In the genomic region with DNA sequence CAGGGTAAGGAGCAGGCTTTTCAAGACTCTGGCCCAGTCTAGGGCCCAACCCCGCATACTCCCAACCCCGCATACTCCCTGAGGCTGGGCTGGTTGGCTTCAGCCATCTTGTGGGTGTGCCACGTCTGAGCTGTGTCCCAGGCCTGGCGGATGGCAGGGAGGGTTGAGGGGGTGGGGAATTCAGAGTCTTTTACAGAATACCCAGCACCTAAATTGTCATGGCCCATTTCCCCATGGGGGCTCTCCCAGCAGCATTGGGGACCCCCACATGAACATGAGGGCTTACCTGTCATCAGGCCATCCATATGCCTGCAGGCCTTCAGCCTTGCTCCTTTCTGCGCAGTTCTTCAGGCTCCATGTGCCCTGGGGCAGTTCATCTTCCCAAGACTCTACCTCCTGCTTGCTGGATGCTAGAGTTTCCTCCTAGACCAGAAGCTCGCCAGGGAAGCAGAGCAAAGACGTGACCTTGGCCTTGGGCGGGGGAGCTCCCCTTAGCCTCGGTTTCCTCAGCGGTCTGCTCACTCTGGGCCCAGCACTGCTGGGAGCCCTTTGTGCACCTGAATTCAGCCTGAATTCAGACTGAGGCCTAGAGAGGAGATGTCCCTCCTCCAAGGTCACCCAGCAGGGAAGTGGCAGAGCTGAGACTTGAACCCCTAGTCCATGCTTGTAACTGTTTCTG, we compare ENCODE assay signal across 16 cellular contexts. TPM values are rescaled to one million over a fixed set of nuclear protein-coding genes. Genes with fewer than 3 reads are reported as not detected.
DNase-seq lines count a peak whose midpoint lies in the region; ATAC-seq lines count a peak whose summit lies in the region.
"Had no signal": no experiment of that assay in that cellular context is flagged by ENCODE, and none has a peak within 500 bp of the region (broad histone marks: within the 10 kb centered on the region; RNA-seq: fewer than 3 reads in every experiment).

No MANE protein-coding gene starts in this region.

- peaks cover 36% of the 10 kb centered on the region for H3K36me3 Mint-ChIP-seq in activated T-helper 1 cell treated with anti-CD3 and anti-CD28 coated beads, Interleukin-12 subunit alpha, Interleukin-12 subunit beta, Interleukin-2, Interleukin-4 antibody, amounts not matched to agents 30 ng/mL and 10 ng/mL and 1 ng/mL, durations not matched to agents 14 hours and 24 hours and 36 hours (ENCODE audit: low read depth)
- peaks cover 32 to 44% of the 10 kb centered on the region in 2 donors for H3K36me3 Mint-ChIP-seq in stimulated activated naive B cell treated with anti-CD40 and anti-IgM and Interleukin-4, amounts not matched to agents 10 μg/mL and 1 μg/mL and 100 μg/mL, for 72 hours

- ATAC-seq in left ventricle myocardium superior (no peak), left colon (peak; percentile 17), HG03280 (IDR thresholded peaks at IDR 0.05; ENCODE audit: unreplicated experiment) (no peak)
- peak in 1 of 2 donors; percentile 19 for ATAC-seq in stimulated activated naive B cell treated with anti-CD40 and anti-IgM and Interleukin-4, amounts not matched to agents 10 μg/mL and 1 μg/mL and 100 μg/mL, for 72 hours (replicated peaks)
- ATAC-seq: T-helper 17 cell had no signal

- DNase-seq in cardiac septum (ENCODE audit: low spot score) (peak; percentile 9), left ventricle myocardium superior (no peak), left colon (no peak), NCI-H82 treated with DMSO at 0.1 percent for 48 hours (lab: John Stamatoyannopoulos, UW; ENCODE audit: unreplicated experiment) (no peak)
- no peak for DNase-seq in activated T-helper 1 cell treated with anti-CD3 and anti-CD28 coated beads, Interleukin-12 subunit alpha, Interleukin-12 subunit beta, Interleukin-2, Interleukin-4 antibody, amounts not matched to agents 30 ng/mL and 10 ng/mL and 1 ng/mL, durations not matched to agents 14 hours and 24 hours and 36 hours (ENCODE audit: low spot score)
- DNase-seq in stimulated activated naive B cell treated with anti-CD40 and anti-IgM and Interleukin-4, amounts not matched to agents 10 μg/mL and 1 μg/mL and 100 μg/mL, for 72 hours: no peak
- DNase-seq in stimulated activated CD4-positive, alpha-beta T cell treated with anti-CD3 and anti-CD28 coated beads, Interleukin-1b, Interleukin-23, amount 100 ng/mL, for 48 hours: no peak
- DNase-seq: cortex of kidney, foreskin fibroblast, KBM-7, mucosa of descending colon, NCI-H1930, NCI-H446 treated with DMSO at 0.1 percent for 48 hours, T-helper 17 cell, WERI-Rb-1 had no signal

- no peaks in the 10 kb centered on the region for H3K27me3 Mint-ChIP-seq in activated T-helper 1 cell treated with anti-CD3 and anti-CD28 coated beads, Interleukin-12 subunit alpha, Interleukin-12 subunit beta, Interleukin-2, Interleukin-4 antibody, amounts not matched to agents 30 ng/mL and 10 ng/mL and 1 ng/mL, durations not matched to agents 14 hours and 24 hours and 36 hours (ENCODE audit: insufficient read depth)
- no peaks in the 10 kb centered on the region for H3K27me3 Mint-ChIP-seq in stimulated activated naive B cell treated with anti-CD40 and anti-IgM and Interleukin-4, amounts not matched to agents 10 μg/mL and 1 μg/mL and 100 μg/mL, for 72 hours
- H3K27me3 Mint-ChIP-seq: T-helper 17 cell had no signal

- intact Hi-C loops in cardiac septum (cut with DNase I): loop anchor here (2.0 kb wide), 1 partner anchor 17 kb away; no protein-coding TSS in a partner anchor
- intact Hi-C loops in left ventricle myocardium superior (cut with micrococcal nuclease): no loop called here
- intact Hi-C loops in activated T-helper 1 cell treated with anti-CD3 and anti-CD28 coated beads, Interleukin-12 subunit alpha, Interleukin-12 subunit beta, Interleukin-2, Interleukin-4 antibody, amounts not matched to agents 30 ng/mL and 10 ng/mL and 1 ng/mL, durations not matched to agents 14 hours and 24 hours and 36 hours (cut with micrococcal nuclease): no loop called here
- intact Hi-C loops in left colon (cut with DNase I, micrococcal nuclease): no loop called here

- no peak overlapping the region for H3K4me3 Mint-ChIP-seq in activated T-helper 1 cell treated with anti-CD3 and anti-CD28 coated beads, Interleukin-12 subunit alpha, Interleukin-12 subunit beta, Interleukin-2, Interleukin-4 antibody, amounts not matched to agents 30 ng/mL and 10 ng/mL and 1 ng/mL, durations not matched to agents 14 hours and 24 hours and 36 hours
- peak overlapping the region in 1 of 2 donors; percentile 11 for H3K4me3 Mint-ChIP-seq in stimulated activated naive B cell treated with anti-CD40 and anti-IgM and Interleukin-4, amounts not matched to agents 10 μg/mL and 1 μg/mL and 100 μg/mL, for 72 hours

- H3K27ac Mint-ChIP-seq in activated T-helper 1 cell treated with anti-CD3 and anti-CD28 coated beads, Interleukin-12 subunit alpha, Interleukin-12 subunit beta, Interleukin-2, Interleukin-4 antibody, amounts not matched to agents 30 ng/mL and 10 ng/mL and 1 ng/mL, durations not matched to agents 14 hours and 24 hours and 36 hours: peak overlapping the region; percentile 84
- peak overlapping the region; percentile 88 for H3K27ac Mint-ChIP-seq in stimulated activated naive B cell treated with anti-CD40 and anti-IgM and Interleukin-4, amounts not matched to agents 10 μg/mL and 1 μg/mL and 100 μg/mL, for 72 hours
- H3K27ac Mint-ChIP-seq: T-helper 17 cell had no signal

- no peaks in the 10 kb centered on the region for H3K9me3 Mint-ChIP-seq in activated T-helper 1 cell treated with anti-CD3 and anti-CD28 coated beads, Interleukin-12 subunit alpha, Interleukin-12 subunit beta, Interleukin-2, Interleukin-4 antibody, amounts not matched to agents 30 ng/mL and 10 ng/mL and 1 ng/mL, durations not matched to agents 14 hours and 24 hours and 36 hours
- H3K9me3 Mint-ChIP-seq in stimulated activated naive B cell treated with anti-CD40 and anti-IgM and Interleukin-4, amounts not matched to agents 10 μg/mL and 1 μg/mL and 100 μg/mL, for 72 hours: peaks cover 0 to 1% of the 10 kb centered on the region in 2 donors

- peaks cover 42% of the 10 kb centered on the region for H3K4me1 Mint-ChIP-seq in activated T-helper 1 cell treated with anti-CD3 and anti-CD28 coated beads, Interleukin-12 subunit alpha, Interleukin-12 subunit beta, Interleukin-2, Interleukin-4 antibody, amounts not matched to agents 30 ng/mL and 10 ng/mL and 1 ng/mL, durations not matched to agents 14 hours and 24 hours and 36 hours (ENCODE audit: low read depth)
- peaks cover 24 to 52% of the 10 kb centered on the region in 2 donors for H3K4me1 Mint-ChIP-seq in stimulated activated naive B cell treated with anti-CD40 and anti-IgM and Interleukin-4, amounts not matched to agents 10 μg/mL and 1 μg/mL and 100 μg/mL, for 72 hours

RNA-seq across cellular contexts. Expression of gene PPP5C, which starts 9.2 kb away (rescaled TPM):
- total RNA-seq in cardiac septum: 82.8 TPM
- 72.5 TPM for total RNA-seq in left ventricle myocardium superior
- total RNA-seq in activated T-helper 1 cell treated with anti-CD3 and anti-CD28 coated beads, Interleukin-12 subunit alpha, Interleukin-12 subunit beta, Interleukin-2, Interleukin-4 antibody, amounts not matched to agents 30 ng/mL and 10 ng/mL and 1 ng/mL, durations not matched to agents 14 hours and 24 hours and 36 hours: 160 and 173 TPM in 2 replicates
- 10 to 100 TPM; 51.8 to 80.7 TPM for total RNA-seq in left colon

RNA-seq across cellular contexts. Expression of gene CCDC8, which starts 57.2 kb away (rescaled TPM):
- 34.2 TPM for total RNA-seq in cardiac septum
- total RNA-seq in left ventricle myocardium superior: 33.5 TPM
- total RNA-seq in activated T-helper 1 cell treated with anti-CD3 and anti-CD28 coated beads, Interleukin-12 subunit alpha, Interleukin-12 subunit beta, Interleukin-2, Interleukin-4 antibody, amounts not matched to agents 30 ng/mL and 10 ng/mL and 1 ng/mL, durations not matched to agents 14 hours and 24 hours and 36 hours: not detected in 2 replicates
- 1 to 10 TPM in 1 of 2 donors, under 1 TPM in 1; 0.40 to 2.5 TPM for total RNA-seq in left colon
- total RNA-seq: T-helper 17 cell had no signal

RNA-seq across cellular contexts. Expression of gene HIF3A, which starts 59.3 kb away (rescaled TPM):
- 49.2 TPM for total RNA-seq in cardiac septum
- total RNA-seq in left ventricle myocardium superior: 81.4 TPM
- total RNA-seq in activated T-helper 1 cell treated with anti-CD3 and anti-CD28 coated beads, Interleukin-12 subunit alpha, Interleukin-12 subunit beta, Interleukin-2, Interleukin-4 antibody, amounts not matched to agents 30 ng/mL and 10 ng/mL and 1 ng/mL, durations not matched to agents 14 hours and 24 hours and 36 hours: not detected in 2 replicates
- total RNA-seq in left colon: 10 to 100 TPM; 12.0 to 14.6 TPM
- total RNA-seq: T-helper 17 cell had no signal

Comparison
In these comparisons a context has a peak if more than half of its experiments do, and no peak if none do; other contexts are left out.
1. RNA of gene HIF3A, which starts 59.3 kb away (total RNA-seq): 81.4 TPM in left ventricle myocardium superior (single experiment), 49.2 TPM in cardiac septum (single experiment) and 12.0 to 14.6 TPM in left colon; not detected in activated T-helper 1 cell treated with anti-CD3 and anti-CD28 coated beads, Interleukin-12 subunit alpha, Interleukin-12 subunit beta, Interleukin-2, Interleukin-4 antibody, amounts not matched to agents 30 ng/mL and 10 ng/mL and 1 ng/mL, durations not matched to agents 14 hours and 24 hours and 36 hours; every median in the first group is over 10 times any median in the second.